ENCODE assay signal across 1 cellular context in genomic region chr19:16576690-16577530, GRCh38.
TF ChIP-seq lines count a peak whose summit lies in the region.

No MANE protein-coding gene starts in this region.

TF ChIP-seq in K562, 482 proteins besides CTCF, POLR2A, EP300 and RAD21:
- TF ChIP-seq MTA3 (IDR thresholded peaks at IDR 0.05; ENCODE audit: borderline replicate concordance) (no peak), RBM22 (IDR thresholded peaks at IDR 0.05; ENCODE audit: low read depth, low read length, poor library complexity, severe bottlenecking) (peak; percentile 20), POLR2G (IDR thresholded peaks at IDR 0.05; ENCODE audit: low read depth, low read length) (peak; percentile 19; the same call in 1 of the 2 replicates), ZKSCAN1 (IDR thresholded peaks at IDR 0.05; ENCODE audit: low read depth, low read length) (no peak)
